ENCODE assay signal across 9 cellular contexts in the genomic region with DNA sequence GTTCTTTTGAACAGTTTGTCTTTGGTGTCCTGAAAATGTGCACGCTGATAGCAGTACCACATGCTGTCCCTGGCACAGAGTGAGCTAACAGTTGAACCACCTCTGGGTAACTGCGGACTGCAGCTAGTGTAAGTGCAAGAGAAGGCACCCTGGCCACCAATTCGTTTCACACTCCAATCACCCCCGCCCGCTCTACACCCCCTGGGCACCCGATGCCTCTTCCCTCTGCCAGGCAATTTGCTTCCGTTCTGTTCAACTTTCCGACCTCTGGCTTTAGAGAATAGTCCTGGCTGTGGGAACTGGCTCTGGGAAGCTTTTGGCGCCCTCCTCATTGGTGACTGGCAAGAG. TPM values are rescaled to one million over a fixed set of nuclear protein-coding genes. Genes with fewer than 3 reads are reported as not detected.
DNase-seq lines count a peak whose midpoint lies in the region; ATAC-seq and TF ChIP-seq lines count a peak whose summit lies in the region.
"Had no signal": no experiment of that assay in that cellular context is flagged by ENCODE, and none has a peak within 500 bp of the region (broad histone marks: within the 10 kb centered on the region; RNA-seq: fewer than 3 reads in every experiment).

No MANE protein-coding gene starts in this region.

- no peaks in the 10 kb centered on the region for H3K9me3 ChIP-seq in ascending aorta

- peak overlapping the region in 1 of 2 donors; percentile 43 for H3K27ac ChIP-seq in ascending aorta

- peaks cover 0 to 3% of the 10 kb centered on the region in 2 donors for H3K4me1 ChIP-seq in ascending aorta

- TF ChIP-seq CTCF in ascending aorta (IDR thresholded peaks at IDR 0.05): no peak

- H3K9me3 Mint-ChIP-seq in stimulated activated memory B cell treated with anti-CD40 and anti-IgM and Interleukin-4, amounts not matched to agents 10 μg/mL and 1 μg/mL and 100 μg/mL, for 72 hours: no peaks in the 10 kb centered on the region

- in situ Hi-C loops in G401 (cut with HindIII; ENCODE audit: low sequenced_read_pairs): no loop called here

- no peaks in the 10 kb centered on the region for H3K27me3 Mint-ChIP-seq in stimulated activated memory B cell treated with anti-CD40 and anti-IgM and Interleukin-4, amounts not matched to agents 10 μg/mL and 1 μg/mL and 100 μg/mL, for 72 hours

- no peaks in the 10 kb centered on the region for H3K36me3 ChIP-seq in ascending aorta

- H3K4me3 Mint-ChIP-seq in stimulated activated memory B cell treated with anti-CD40 and anti-IgM and Interleukin-4, amounts not matched to agents 10 μg/mL and 1 μg/mL and 100 μg/mL, for 72 hours: peak overlapping the region; percentile 92

- H3K27ac Mint-ChIP-seq in stimulated activated memory B cell treated with anti-CD40 and anti-IgM and Interleukin-4, amounts not matched to agents 10 μg/mL and 1 μg/mL and 100 μg/mL, for 72 hours: peak overlapping the region; percentile 97

- DNase-seq in G401 (ENCODE audit: low spot score) (peak; percentile 13), NCI-H446 treated with DMSO at 0.1 percent for 48 hours (lab: John Stamatoyannopoulos, UW) (peak; percentile 74), ascending aorta (ENCODE audit: low spot score in 2 of 2) (no peak), left colon (peak in 1 of 2 donors; percentile 32), T1000 (lab: John Stamatoyannopoulos, UW) (no peak), HuH-7.5 (ENCODE audit: low spot score) (no peak)

- no peaks in the 10 kb centered on the region for H3K27me3 ChIP-seq in ascending aorta

- peaks cover 74% of the 10 kb centered on the region for H3K4me1 Mint-ChIP-seq in stimulated activated memory B cell treated with anti-CD40 and anti-IgM and Interleukin-4, amounts not matched to agents 10 μg/mL and 1 μg/mL and 100 μg/mL, for 72 hours

- intact Hi-C loops in ascending aorta (cut with DNase I) (no loop called here), left colon (cut with DNase I, micrococcal nuclease) (no loop called here)

- ATAC-seq in GM21825 (IDR thresholded peaks at IDR 0.05; ENCODE audit: unreplicated experiment) (peak; percentile 20), left colon (peak; percentile 45)
- ATAC-seq in stimulated activated memory B cell treated with anti-CD40 and anti-IgM and Interleukin-4, amounts not matched to agents 10 μg/mL and 1 μg/mL and 100 μg/mL, for 72 hours: peak; percentile 34
- ATAC-seq: K562 had no signal

- peak overlapping the region; percentile 76 to 96 for H3K4me3 ChIP-seq in ascending aorta
- H3K4me3 ChIP-seq: K562 had no signal

- peaks cover 34% of the 10 kb centered on the region for H3K36me3 Mint-ChIP-seq in stimulated activated memory B cell treated with anti-CD40 and anti-IgM and Interleukin-4, amounts not matched to agents 10 μg/mL and 1 μg/mL and 100 μg/mL, for 72 hours

RNA-seq across cellular contexts. Expression of a gene that starts 1.4 kb away (rescaled TPM):
- total RNA-seq in G401 (2014; rRNA removed; shearing (Covaris generic)): not detected in 2 replicates
- total RNA-seq in ascending aorta (30.9 TPM), left colon (10 to 100 TPM; 11.9 to 14.0 TPM)

Comparison
In these comparisons a context has a peak if more than half of its experiments do, and no peak if none do; other contexts are left out.
1. DNase-seq: peak in G401 (single experiment) and NCI-H446 treated with DMSO at 0.1 percent for 48 hours (single experiment); none in ascending aorta (0 of 2), T1000 (single experiment) and HuH-7.5 (single experiment).
2. RNA of a gene that starts 1.4 kb away (total RNA-seq): 30.9 TPM in ascending aorta (single experiment) and 11.9 to 14.0 TPM in left colon; not detected in G401; every median in the first group is over 10 times any median in the second.
3. Peak in every context shown above with its lines, with median percentiles within 50 percentile points of each other: ATAC-seq.